In genomic region chr1:17826165-17826488, GRCh38 we compare ENCODE assay signal across 8 cellular contexts.
DNase-seq lines count a peak whose midpoint lies in the region; ATAC-seq, FAIRE-seq and TF ChIP-seq lines count a peak whose summit lies in the region.

No MANE protein-coding gene starts in this region.

- no peaks in the 10 kb centered on the region for H3K36me3 Mint-ChIP-seq in immature natural killer cell

- DNase-seq in Right ventricle myocardium superior (peak; percentile 71), small intestine (peak; percentile 40), immature natural killer cell (no peak)

- H3K4me1 ChIP-seq in small intestine (ENCODE audit: control insufficient read depth in 2 of 2, insufficient read depth in 1 of 2, low read depth in 1 of 2, low read length in 1 of 2) = no peaks in the 10 kb centered on the region

- H3K9me3 ChIP-seq in small intestine (ENCODE audit: control insufficient read depth, low read depth) = no peaks in the 10 kb centered on the region

- no peaks in the 10 kb centered on the region for H3K9me3 Mint-ChIP-seq in immature natural killer cell

- WGBS in small intestine, 3 donors = 15 to 28% (median 25%) methylated on average over 16 of the region's 16 CpGs

- H3K27ac ChIP-seq in 22Rv1 = no peak overlapping the region
- H3K27ac ChIP-seq in small intestine (ENCODE audit: low read depth in 1 of 2, low read length in 1 of 2) = no peak overlapping the region

- no peak overlapping the region for H3K4me3 Mint-ChIP-seq in immature natural killer cell

- H3K4me3 ChIP-seq in small intestine (ENCODE audit: low read depth in 1 of 2, low read length in 2 of 2) = no peak overlapping the region

- TF ChIP-seq CTCF in 22Rv1 (IDR thresholded peaks at IDR 0.05) (peak; percentile 81), GM12874 (IDR thresholded peaks at IDR 0.05; ENCODE audit: insufficient read depth, low read depth, low read length) (peak; percentile 70)

- H3K27me3 ChIP-seq in small intestine (ENCODE audit: control insufficient read depth in 2 of 2, insufficient read depth in 2 of 2, low read length in 2 of 2) = no peaks in the 10 kb centered on the region

- H3K27me3 Mint-ChIP-seq in immature natural killer cell (ENCODE audit: low read depth in 3 of 3) = peaks cover 1 to 5% (median 4%) of the 10 kb centered on the region in 3 donors

- peak; percentile 74 for ATAC-seq in SK-N-SH treated with all-trans-retinoic acid at 6 μM for 48 hours
- ATAC-seq in Right ventricle myocardium superior (ENCODE audit: poor library complexity) = peak; percentile 72
- no peak for ATAC-seq in HG02884 (IDR thresholded peaks at IDR 0.05; ENCODE audit: unreplicated experiment)
- ATAC-seq in GM18870 (IDR thresholded peaks at IDR 0.05; ENCODE audit: unreplicated experiment) = no peak

- H3K36me3 ChIP-seq in small intestine (ENCODE audit: control insufficient read depth in 2 of 2, insufficient read depth in 2 of 2, low read length in 2 of 2) = no peaks in the 10 kb centered on the region

- H3K27ac Mint-ChIP-seq in immature natural killer cell = no peak overlapping the region

- no peaks in the 10 kb centered on the region for H3K4me1 Mint-ChIP-seq in immature natural killer cell

- intact Hi-C loops in Right ventricle myocardium superior (cut with DNase I) = loop anchor here (10.0 kb wide), 1 partner anchor 161 kb away; no protein-coding TSS in a partner anchor

- FAIRE-seq in small intestine (lab: Jason Lieb, UNC) = no peak

TF ChIP-seq in SK-N-SH treated with all-trans-retinoic acid at 6 μM for 48 hours, 23 proteins besides CTCF, POLR2A, EP300 and RAD21:
- TF ChIP-seq CSDC2 (CRISPR knock-in tag; IDR thresholded peaks at IDR 0.05) = no peak
- no peak for TF ChIP-seq CSRNP3 (CRISPR knock-in tag; IDR thresholded peaks at IDR 0.05)
- TF ChIP-seq GLIS3 (CRISPR knock-in tag; IDR thresholded peaks at IDR 0.05) = no peak
- no peak for TF ChIP-seq ISL1 (CRISPR knock-in tag; IDR thresholded peaks at IDR 0.05)
- no peak for TF ChIP-seq ARNTL (CRISPR knock-in tag; IDR thresholded peaks at IDR 0.05; ENCODE audit: borderline replicate concordance, low read depth)
- no peak for TF ChIP-seq SNAI2 (CRISPR knock-in tag; IDR thresholded peaks at IDR 0.05)
- no peak for TF ChIP-seq TOX (CRISPR knock-in tag; IDR thresholded peaks at IDR 0.05; ENCODE audit: borderline replicate concordance)

Comparison
In these comparisons a context has a peak if more than half of its experiments do, and no peak if none do; other contexts are left out.
1. ATAC-seq: peak in SK-N-SH treated with all-trans-retinoic acid at 6 μM for 48 hours (single experiment) and Right ventricle myocardium superior (single experiment); none in HG02884 (single experiment) and GM18870 (single experiment).
2. DNase-seq: peak in Right ventricle myocardium superior (single experiment) and small intestine (single experiment); none in immature natural killer cell (0 of 3).